In genomic region chrX:46317158-46317557, GRCh38 we compare ENCODE assay signal across 1 cellular context.
TF ChIP-seq lines count a peak whose summit lies in the region.

No MANE protein-coding gene starts in this region.

TF ChIP-seq in HCT116, 20 proteins besides CTCF, POLR2A, EP300 and RAD21 (continued from another document):
- TF ChIP-seq SP1 (IDR thresholded peaks at IDR 0.05; ENCODE audit: low read depth) (no peak), ZNF274 (IDR thresholded peaks at IDR 0.05; ENCODE audit: low read depth, low read length) (no peak), TCF7L2 (IDR thresholded peaks at IDR 0.05; ENCODE audit: borderline replicate concordance, extremely low read depth, insufficient read depth, insufficient read length) (peak; percentile 79), CEBPB (IDR thresholded peaks at IDR 0.05; ENCODE audit: low read depth) (no peak), POLR2AphosphoS5 (IDR thresholded peaks at IDR 0.05; ENCODE audit: low read depth, low read length) (peak; percentile 57), FOSL1 (IDR thresholded peaks at IDR 0.05; ENCODE audit: low read depth) (no peak), EZH2phosphoT487 (IDR thresholded peaks at IDR 0.05; ENCODE audit: borderline replicate concordance) (no peak), YY1 (IDR thresholded peaks at IDR 0.05; ENCODE audit: extremely low read depth, insufficient replicate concordance, low read depth, low read length) (no peak), ELF1 (IDR thresholded peaks at IDR 0.05; ENCODE audit: borderline replicate concordance, low read depth) (no peak), SIN3A (IDR thresholded peaks at IDR 0.05; ENCODE audit: low read depth) (no peak), EGR1 (IDR thresholded peaks at IDR 0.05; ENCODE audit: low read depth) (no peak), JUND (IDR thresholded peaks at IDR 0.05) (no peak)
- TF ChIP-seq, protein P1, sequence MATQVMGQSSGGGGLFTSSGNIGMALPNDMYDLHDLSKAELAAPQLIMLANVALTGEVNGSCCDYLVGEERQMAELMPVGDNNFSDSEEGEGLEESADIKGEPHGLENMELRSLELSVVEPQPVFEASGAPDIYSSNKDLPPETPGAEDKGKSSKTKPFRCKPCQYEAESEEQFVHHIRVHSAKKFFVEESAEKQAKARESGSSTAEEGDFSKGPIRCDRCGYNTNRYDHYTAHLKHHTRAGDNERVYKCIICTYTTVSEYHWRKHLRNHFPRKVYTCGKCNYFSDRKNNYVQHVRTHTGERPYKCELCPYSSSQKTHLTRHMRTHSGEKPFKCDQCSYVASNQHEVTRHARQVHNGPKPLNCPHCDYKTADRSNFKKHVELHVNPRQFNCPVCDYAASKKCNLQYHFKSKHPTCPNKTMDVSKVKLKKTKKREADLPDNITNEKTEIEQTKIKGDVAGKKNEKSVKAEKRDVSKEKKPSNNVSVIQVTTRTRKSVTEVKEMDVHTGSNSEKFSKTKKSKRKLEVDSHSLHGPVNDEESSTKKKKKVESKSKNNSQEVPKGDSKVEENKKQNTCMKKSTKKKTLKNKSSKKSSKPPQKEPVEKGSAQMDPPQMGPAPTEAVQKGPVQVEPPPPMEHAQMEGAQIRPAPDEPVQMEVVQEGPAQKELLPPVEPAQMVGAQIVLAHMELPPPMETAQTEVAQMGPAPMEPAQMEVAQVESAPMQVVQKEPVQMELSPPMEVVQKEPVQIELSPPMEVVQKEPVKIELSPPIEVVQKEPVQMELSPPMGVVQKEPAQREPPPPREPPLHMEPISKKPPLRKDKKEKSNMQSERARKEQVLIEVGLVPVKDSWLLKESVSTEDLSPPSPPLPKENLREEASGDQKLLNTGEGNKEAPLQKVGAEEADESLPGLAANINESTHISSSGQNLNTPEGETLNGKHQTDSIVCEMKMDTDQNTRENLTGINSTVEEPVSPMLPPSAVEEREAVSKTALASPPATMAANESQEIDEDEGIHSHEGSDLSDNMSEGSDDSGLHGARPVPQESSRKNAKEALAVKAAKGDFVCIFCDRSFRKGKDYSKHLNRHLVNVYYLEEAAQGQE (IDR thresholded peaks at IDR 0.05; ENCODE audit: low read depth): no peak
- TF ChIP-seq, protein P2, sequence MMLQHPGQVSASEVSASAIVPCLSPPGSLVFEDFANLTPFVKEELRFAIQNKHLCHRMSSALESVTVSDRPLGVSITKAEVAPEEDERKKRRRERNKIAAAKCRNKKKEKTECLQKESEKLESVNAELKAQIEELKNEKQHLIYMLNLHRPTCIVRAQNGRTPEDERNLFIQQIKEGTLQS (IDR thresholded peaks at IDR 0.05): no peak
TF ChIP-seq in HCT116: peak in this region for 2.
